8 cellular contexts compared by ENCODE assay signal in the genomic region with DNA sequence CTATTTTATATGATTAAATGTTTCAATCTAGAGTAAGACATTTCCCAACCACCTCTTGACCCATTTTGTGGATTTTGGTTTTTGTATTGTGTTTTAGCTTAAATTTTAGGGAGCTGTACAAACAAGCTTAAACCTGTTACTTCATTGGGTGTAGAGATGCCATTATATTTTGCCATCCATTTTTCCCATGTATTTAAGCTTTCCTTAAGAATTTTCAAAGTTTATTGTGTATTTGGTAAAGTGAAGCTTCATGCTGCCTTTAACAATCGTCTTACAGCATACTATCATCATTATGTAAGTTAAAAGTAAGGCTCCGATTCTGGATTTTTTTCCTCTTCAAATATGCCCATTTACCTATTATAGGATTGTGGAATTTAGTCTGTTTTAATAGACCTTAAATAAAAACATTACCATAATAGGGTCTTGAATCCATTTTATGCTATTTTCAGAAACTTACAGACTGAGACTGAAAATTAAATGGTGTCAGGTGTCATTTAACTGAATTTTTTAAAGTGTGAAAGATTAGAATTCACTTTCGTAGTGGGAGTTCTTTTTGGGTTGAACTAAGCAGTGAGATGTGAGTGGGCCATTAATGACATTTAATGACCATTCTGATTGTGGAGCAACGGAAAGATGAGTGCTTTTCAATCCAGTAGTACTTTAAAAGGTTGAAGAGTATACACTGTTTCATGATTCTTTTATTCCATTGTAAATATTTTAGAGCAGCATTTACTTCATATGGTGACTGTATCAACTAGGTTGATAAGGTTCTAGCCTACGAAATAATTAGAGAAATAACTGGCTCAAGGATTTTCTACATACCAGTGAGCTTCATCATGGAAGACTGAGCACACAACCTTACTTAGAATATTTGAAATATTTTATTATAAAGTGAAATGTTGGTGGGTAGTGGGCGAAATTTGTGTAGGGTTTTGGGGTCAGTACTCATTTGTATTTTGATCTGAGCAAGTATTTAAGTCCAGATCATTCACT. TPM values are rescaled to one million over a fixed set of nuclear protein-coding genes. Genes with fewer than 3 reads are reported as not detected.
DNase-seq lines count a peak whose midpoint lies in the region; ATAC-seq and TF ChIP-seq lines count a peak whose summit lies in the region.

No MANE protein-coding gene starts in this region.

- ATAC-seq in GM21360 (IDR thresholded peaks at IDR 0.05; ENCODE audit: unreplicated experiment), result no peak
- no peak for ATAC-seq in GM18505 (IDR thresholded peaks at IDR 0.05; ENCODE audit: unreplicated experiment)

- peaks cover 22% of the 10 kb centered on the region for H3K4me1 Mint-ChIP-seq in progenitor cell of endocrine pancreas (ENCODE audit: low read depth)

- peak overlapping the region; percentile 86 for H3K4me2 ChIP-seq in OCI-LY1 (ENCODE audit: low read length)

- H3K4me3 ChIP-seq in OCI-LY1 (ENCODE audit: low read depth, low read length, poor library complexity, severe bottlenecking), result peak overlapping the region; percentile 94
- H3K4me3 ChIP-seq in endocrine pancreas (ENCODE audit: control insufficient read depth, insufficient read depth, low read length), result peak overlapping the region; percentile 99

- H4K20me1 ChIP-seq in OCI-LY1 (ENCODE audit: insufficient read depth, low read length), result peaks cover 3% of the 10 kb centered on the region; the same call in 1 of the 2 replicates

- H3F3A ChIP-seq in OCI-LY1 (ENCODE audit: insufficient read depth, low read length), result no peaks in the 10 kb centered on the region

- H3K9me2 ChIP-seq in OCI-LY1 (ENCODE audit: low read depth, low read length), result no peaks in the 10 kb centered on the region

- H3K9me3 Mint-ChIP-seq in progenitor cell of endocrine pancreas (ENCODE audit: low read depth), result no peaks in the 10 kb centered on the region

- peaks cover 73% of the 10 kb centered on the region for H3K79me2 ChIP-seq in OCI-LY1 (ENCODE audit: insufficient read depth, low read length)

- H3K36me3 ChIP-seq in ES-I3 (ENCODE audit: insufficient read depth, low read length) (no peaks in the 10 kb centered on the region), OCI-LY1 (ENCODE audit: insufficient read depth, low read length) (peaks cover 21% of the 10 kb centered on the region), endocrine pancreas (ENCODE audit: control insufficient read depth, insufficient read depth, low read length) (no peaks in the 10 kb centered on the region)

- H3K4me1 ChIP-seq in ES-I3 (ENCODE audit: insufficient read depth, low read length) (peaks cover 9% of the 10 kb centered on the region; the same call in 1 of the 2 replicates), OCI-LY1 (ENCODE audit: insufficient read depth, low read length, severe bottlenecking) (peaks cover 52% of the 10 kb centered on the region), endocrine pancreas (ENCODE audit: control insufficient read depth, insufficient read depth, low read length) (peaks cover 29% of the 10 kb centered on the region)

- peak overlapping the region; percentile 98 for H3K27ac ChIP-seq in OCI-LY1 (ENCODE audit: low read depth, low read length, poor library complexity, severe bottlenecking)

- H3K27me3 ChIP-seq in OCI-LY1 (ENCODE audit: insufficient read depth, low read length) (no peaks in the 10 kb centered on the region), endocrine pancreas (ENCODE audit: control insufficient read depth, insufficient read depth, low read length) (no peaks in the 10 kb centered on the region)

- H3K27ac Mint-ChIP-seq in progenitor cell of endocrine pancreas, result peak overlapping the region; percentile 100

- peak overlapping the region; percentile 99 for H3K9ac ChIP-seq in ES-I3 (ENCODE audit: low read depth, low read length)
- H3K9ac ChIP-seq in OCI-LY1 (ENCODE audit: low read length), result peak overlapping the region; percentile 97
- no peak overlapping the region for H3K9ac ChIP-seq in endocrine pancreas (ENCODE audit: control insufficient read depth, insufficient read depth, low read length)

- peak overlapping the region; percentile 100 for H3K4me3 Mint-ChIP-seq in progenitor cell of endocrine pancreas (ENCODE audit: low read depth)

- no peak overlapping the region for H2AFZ ChIP-seq in OCI-LY1 (ENCODE audit: low read length)

- TF ChIP-seq POLR2A in GM18505 (IDR thresholded peaks at IDR 0.05; ENCODE audit: borderline replicate concordance, extremely low read depth, insufficient read depth, insufficient read length), result no peak

- DNase-seq in progenitor cell of endocrine pancreas (ENCODE audit: low spot score, unreplicated experiment) (no peak), middle frontal gyrus (ENCODE audit: extremely low spot score, low spot score) (no peak), NCI-H2196 treated with DMSO at 0.1 percent for 48 hours (lab: John Stamatoyannopoulos, UW; ENCODE audit: unreplicated experiment) (no peak)

- TF ChIP-seq CTCF in OCI-LY1 (IDR thresholded peaks at IDR 0.05; ENCODE audit: low read length) (no peak), progenitor cell of endocrine pancreas (IDR thresholded peaks at IDR 0.05; ENCODE audit: unreplicated experiment) (no peak)

- no peaks in the 10 kb centered on the region for H3K9me3 ChIP-seq in ES-I3 (ENCODE audit: control insufficient read depth, insufficient read depth, low read length)
- H3K9me3 ChIP-seq in OCI-LY1 (ENCODE audit: low read length), result no peaks in the 10 kb centered on the region
- no peaks in the 10 kb centered on the region for H3K9me3 ChIP-seq in endocrine pancreas (ENCODE audit: control insufficient read depth, low read length)

- H3K27me3 Mint-ChIP-seq in progenitor cell of endocrine pancreas, result no peaks in the 10 kb centered on the region

- H3K36me3 Mint-ChIP-seq in progenitor cell of endocrine pancreas (ENCODE audit: insufficient read depth), result peaks cover 2% of the 10 kb centered on the region

RNA-seq across cellular contexts. Expression of a gene that starts 2.4 kb away (rescaled TPM):
- 107 TPM in 2 replicates for total RNA-seq in progenitor cell of endocrine pancreas
